In the genomic region with DNA sequence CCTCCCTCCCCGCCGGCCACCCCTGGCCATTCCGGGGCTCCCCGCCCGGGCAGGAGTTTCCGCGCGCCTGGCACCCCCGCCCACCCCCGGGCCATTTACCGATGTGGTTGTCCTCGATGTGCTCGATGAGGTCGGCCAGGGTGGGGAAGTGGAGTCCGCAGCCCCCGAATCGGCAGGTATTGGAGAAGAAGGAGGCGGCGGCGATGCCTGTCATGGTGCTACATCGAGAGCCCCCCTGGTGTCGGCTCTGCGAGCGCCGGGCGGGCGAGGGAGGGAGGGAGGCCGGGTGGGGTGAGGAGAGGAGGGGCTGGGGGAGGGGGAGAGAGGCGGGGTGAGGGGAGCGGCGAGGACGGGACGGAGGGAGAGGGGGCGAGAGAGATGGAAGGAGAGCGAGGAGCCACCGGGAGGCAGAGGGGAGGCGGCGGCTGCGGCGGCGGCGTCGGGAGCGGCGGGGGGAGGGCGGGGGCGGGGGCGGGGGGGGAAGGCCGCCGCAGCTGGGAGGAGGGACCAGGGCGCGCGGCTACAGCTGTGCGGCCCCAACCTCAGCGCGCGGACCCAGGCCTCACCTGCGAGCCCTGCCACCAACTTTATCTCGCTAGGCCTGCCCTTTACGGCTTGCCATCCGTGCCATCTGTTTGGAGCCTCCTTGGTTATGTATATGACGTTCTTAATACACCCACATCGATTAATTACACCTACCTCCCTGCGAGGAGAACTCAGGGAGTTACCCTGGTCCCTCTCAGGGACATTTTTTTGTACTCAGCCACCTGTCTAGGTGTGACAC, we compare ENCODE assay signal across 8 cellular contexts. TPM values are rescaled to one million over a fixed set of nuclear protein-coding genes. Genes with fewer than 3 reads are reported as not detected.
DNase-seq lines count a peak whose midpoint lies in the region; ATAC-seq and TF ChIP-seq lines count a peak whose summit lies in the region.

A gene (minus strand): TSS at position 432 of the 784 bp plus-strand sequence.

- H3K4ac ChIP-seq in H9 (ENCODE audit: low read depth, low read length): no peak within 1 kb of the TSS

- H4K8ac ChIP-seq in H9 (replicated peaks; ENCODE audit: insufficient read length, low read depth, low read length): no peak within 1 kb of the TSS

- no peak within 1 kb of the TSS for H2BK20ac ChIP-seq in H9 (ENCODE audit: low read depth, low read length, poor library complexity, severe bottlenecking)

- H3K36me3 ChIP-seq in OCI-LY1 (ENCODE audit: insufficient read depth, low read length) (no peaks in the 10 kb centered on the region), esophagus squamous epithelium (no peaks in the 10 kb centered on the region), muscle layer of colon (ENCODE audit: insufficient read depth, low read length) (no peaks in the 10 kb centered on the region)

- H3K27ac Mint-ChIP-seq in H9: peak within 1 kb of the TSS; percentile 51 to 97 (median 80); a peak in 5 of 7 replicates
- H3K27ac Mint-ChIP-seq in stimulated activated naive B cell treated with anti-CD40 and anti-IgM and Interleukin-4, amounts not matched to agents 10 μg/mL and 1 μg/mL and 100 μg/mL, for 72 hours: peak within 1 kb of the TSS; percentile 96

- peaks cover 13% of the 10 kb centered on the region; the same call in 1 of the 2 replicates for H3F3A ChIP-seq in OCI-LY1 (ENCODE audit: insufficient read depth, low read length)

- no peak for TF ChIP-seq CTCF in AG04450 (IDR thresholded peaks at IDR 0.05; ENCODE audit: low read depth, low read length)
- TF ChIP-seq CTCF in H9 (conservative IDR thresholded peaks at IDR 0.05): no peak
- TF ChIP-seq CTCF in OCI-LY1 (IDR thresholded peaks at IDR 0.05; ENCODE audit: low read length): 0 out of 2 replicates have a peak, but pooled peaks have one; percentile 6
- TF ChIP-seq CTCF in esophagus squamous epithelium (IDR thresholded peaks at IDR 0.05): no peak

- H2BK120ac ChIP-seq in H9 (ENCODE audit: low read depth, low read length, poor library complexity, severe bottlenecking): no peak within 1 kb of the TSS

- H3K79me2 ChIP-seq in H9 (ENCODE audit: insufficient read depth, low read length): peaks cover 6% of the 10 kb centered on the region; the same call in 1 of the 2 replicates
- H3K79me2 ChIP-seq in OCI-LY1 (ENCODE audit: insufficient read depth, low read length): peaks cover 8% of the 10 kb centered on the region; the same call in 1 of the 2 replicates

- H3K18ac ChIP-seq in H9 (ENCODE audit: insufficient read length, low read depth, low read length): no peak within 1 kb of the TSS

- H3K23me2 ChIP-seq in H9 (ENCODE audit: insufficient read length, low read depth, low read length, poor library complexity, severe bottlenecking): peaks cover 9% of the 10 kb centered on the region

- H3K4me2 ChIP-seq in H9 (ENCODE audit: insufficient read depth, insufficient read length, low read length): peak within 1 kb of the TSS; percentile 62
- peak within 1 kb of the TSS; percentile 72 for H3K4me2 ChIP-seq in OCI-LY1 (ENCODE audit: low read length)

- no peaks in the 10 kb centered on the region for H3K79me1 ChIP-seq in H9 (ENCODE audit: insufficient read depth, low read depth, low read length, poor library complexity, severe bottlenecking)

- peaks cover 11% of the 10 kb centered on the region for H3K27me3 Mint-ChIP-seq in H9 (ENCODE audit: low read depth)
- no peaks in the 10 kb centered on the region for H3K27me3 Mint-ChIP-seq in stimulated activated naive B cell treated with anti-CD40 and anti-IgM and Interleukin-4, amounts not matched to agents 10 μg/mL and 1 μg/mL and 100 μg/mL, for 72 hours

- H3K9me3 ChIP-seq in AG04450 (ENCODE audit: control insufficient read depth, insufficient read depth, low read length) (no peaks in the 10 kb centered on the region), H9 (ENCODE audit: control insufficient read depth, low read depth, low read length) (no peaks in the 10 kb centered on the region), OCI-LY1 (ENCODE audit: low read length) (no peaks in the 10 kb centered on the region), esophagus squamous epithelium (no peaks in the 10 kb centered on the region), muscle layer of colon (ENCODE audit: low read length) (no peaks in the 10 kb centered on the region)

- no peak for TF ChIP-seq POLR2A in esophagus squamous epithelium (IDR thresholded peaks at IDR 0.05)

- H3K56ac ChIP-seq in H9 (ENCODE audit: insufficient read length, low read depth, low read length): no peak within 1 kb of the TSS

- H3K27me3 ChIP-seq in AG04450 (ENCODE audit: control insufficient read depth, insufficient read depth, low read length): no peaks in the 10 kb centered on the region
- H3K27me3 ChIP-seq in H9 (ENCODE audit: insufficient read depth, low read length): no peaks in the 10 kb centered on the region
- no peaks in the 10 kb centered on the region for H3K27me3 ChIP-seq in OCI-LY1 (ENCODE audit: insufficient read depth, low read length)
- no peaks in the 10 kb centered on the region for H3K27me3 ChIP-seq in esophagus squamous epithelium
- no peaks in the 10 kb centered on the region for H3K27me3 ChIP-seq in muscle layer of colon (ENCODE audit: control insufficient read depth in 1 of 2, insufficient read depth in 2 of 2, low read length in 2 of 2)

- H3K4me3 Mint-ChIP-seq in H9: peak within 1 kb of the TSS; percentile 80 to 91
- H3K4me3 Mint-ChIP-seq in stimulated activated naive B cell treated with anti-CD40 and anti-IgM and Interleukin-4, amounts not matched to agents 10 μg/mL and 1 μg/mL and 100 μg/mL, for 72 hours: peak within 1 kb of the TSS; percentile 87 to 91

- DNase-seq in AG04450 (ENCODE audit: low read depth, low spot score): no peak
- DNase-seq in H9: peak; percentile 88
- peak; percentile 24 for DNase-seq in activated T-helper 1 cell treated with Interleukin-2 at 50 U/mL for 16 hours (ENCODE audit: low read depth)
- DNase-seq in esophagus squamous epithelium (lab: John Stamatoyannopoulos, UW): no peak
- peak; percentile 44 for DNase-seq in stimulated activated naive B cell treated with anti-CD40 and anti-IgM and Interleukin-4, amounts not matched to agents 10 μg/mL and 1 μg/mL and 100 μg/mL, for 72 hours
- DNase-seq in NCI-H446 treated with DMSO at 0.1 percent for 48 hours (lab: John Stamatoyannopoulos, UW): no peak

- H3K14ac ChIP-seq in H9 (ENCODE audit: insufficient read depth, low read length): no peak within 1 kb of the TSS

- H3K4me1 Mint-ChIP-seq in H9: peaks cover 24 to 35% of the 10 kb centered on the region in 2 experiments
- peaks cover 50 to 77% of the 10 kb centered on the region in 2 donors for H3K4me1 Mint-ChIP-seq in stimulated activated naive B cell treated with anti-CD40 and anti-IgM and Interleukin-4, amounts not matched to agents 10 μg/mL and 1 μg/mL and 100 μg/mL, for 72 hours

- intact Hi-C loops in esophagus squamous epithelium (cut with DNase I): no loop called here

- no peaks in the 10 kb centered on the region for H4K20me1 ChIP-seq in H9 (ENCODE audit: control insufficient read depth, insufficient read depth, insufficient read length)
- H4K20me1 ChIP-seq in OCI-LY1 (ENCODE audit: insufficient read depth, low read length): no peaks in the 10 kb centered on the region

- H2BK15ac ChIP-seq in H9 (ENCODE audit: low read depth, low read length): no peak within 1 kb of the TSS

- peak within 1 kb of the TSS; percentile 33 for H3K27ac ChIP-seq in AG04450 (ENCODE audit: low read depth, low read length)
- H3K27ac ChIP-seq in H9 (ENCODE audit: insufficient read length, low read depth, low read length): no peak within 1 kb of the TSS
- peak within 1 kb of the TSS; percentile 14 for H3K27ac ChIP-seq in OCI-LY1 (ENCODE audit: low read depth, low read length, poor library complexity, severe bottlenecking)
- peak within 1 kb of the TSS; percentile 78 to 94 (median 84) for H3K27ac ChIP-seq in esophagus squamous epithelium
- H3K27ac ChIP-seq in muscle layer of colon (ENCODE audit: low read depth, low read length): peak within 1 kb of the TSS; percentile 82

- ATAC-seq in stimulated activated naive B cell treated with anti-CD40 and anti-IgM and Interleukin-4, amounts not matched to agents 10 μg/mL and 1 μg/mL and 100 μg/mL, for 72 hours (replicated peaks): peak; percentile 57 to 59

- H2BK12ac ChIP-seq in H9 (ENCODE audit: insufficient read length, low read depth, low read length): no peak within 1 kb of the TSS

- no peak within 1 kb of the TSS for H3K9ac ChIP-seq in H9 (ENCODE audit: extremely low read depth, insufficient read length, low read length)
- peak within 1 kb of the TSS; percentile 75 for H3K9ac ChIP-seq in OCI-LY1 (ENCODE audit: low read length)
- H3K9ac ChIP-seq in muscle layer of colon (ENCODE audit: low read length): no peak within 1 kb of the TSS

- H4K91ac ChIP-seq in H9 (ENCODE audit: insufficient read length, low read depth, low read length): no peak within 1 kb of the TSS

- CTCF ChIA-PET in AG04450 (lab: Charles Lee): interaction anchor here (0.6 to 2.0 kb wide), 2 partner anchors 37 to 119 kb away, joined by 3 to 5 read pairs; no protein-coding TSS in a partner anchor

- H3K4me3 ChIP-seq in AG04450 (ENCODE audit: low read depth, low read length) (peak within 1 kb of the TSS; percentile 77), OCI-LY1 (ENCODE audit: low read depth, low read length, poor library complexity, severe bottlenecking) (peak within 1 kb of the TSS; percentile 86), esophagus squamous epithelium (peak within 1 kb of the TSS; percentile 71 to 92 (median 78)), muscle layer of colon (ENCODE audit: low read depth in 1 of 2, low read length in 2 of 2) (peak within 1 kb of the TSS; percentile 58 to 84)

- H2AK5ac ChIP-seq in H9 (ENCODE audit: insufficient read length, low read length): no peak within 1 kb of the TSS

- POLR2A ChIA-PET in AG04450 (lab: Yijun Ruan, JAX): interaction anchor here (1.1 kb wide), 1 partner anchor 14 kb away, joined by 3 read pairs; no protein-coding TSS in a partner anchor

- peaks cover 0 to 2% (median 0%) of the 10 kb centered on the region in 3 experiments; a peak in 1 of 7 replicates for H3K36me3 Mint-ChIP-seq in H9 (ENCODE audit: insufficient read depth in 1 of 3, low read depth in 3 of 3)
- H3K36me3 Mint-ChIP-seq in stimulated activated naive B cell treated with anti-CD40 and anti-IgM and Interleukin-4, amounts not matched to agents 10 μg/mL and 1 μg/mL and 100 μg/mL, for 72 hours: peaks cover 0 to 2% of the 10 kb centered on the region in 2 donors

- H2BK5ac ChIP-seq in H9 (ENCODE audit: insufficient read length, low read length): no peak within 1 kb of the TSS

- peaks cover 13% of the 10 kb centered on the region for H3K4me1 ChIP-seq in H9 (ENCODE audit: insufficient read depth, low read length)
- H3K4me1 ChIP-seq in OCI-LY1 (ENCODE audit: insufficient read depth, low read length, severe bottlenecking): peaks cover 45% of the 10 kb centered on the region
- H3K4me1 ChIP-seq in esophagus squamous epithelium: peaks cover 6 to 44% (median 8%) of the 10 kb centered on the region in 3 donors
- H3K4me1 ChIP-seq in muscle layer of colon (ENCODE audit: insufficient read depth, low read length): peaks cover 49% of the 10 kb centered on the region

- WGBS in H9 (ENCODE audit: extremely low coverage, insufficient read length, low lambda C conversion rate): no CpG with 5 or more reads among the region's 64 CpGs
- WGBS in esophagus squamous epithelium, 2 donors: 0% methylated on average over 2 to 26 of the region's 64 CpGs

- no peak within 1 kb of the TSS for H3T11ph ChIP-seq in H9 (ENCODE audit: low read length)

- no peaks in the 10 kb centered on the region for H3K9me2 ChIP-seq in OCI-LY1 (ENCODE audit: low read depth, low read length)

- peaks cover 0 to 2% of the 10 kb centered on the region in 2 experiments; a peak in 1 of 5 replicates for H3K9me3 Mint-ChIP-seq in H9
- no peaks in the 10 kb centered on the region for H3K9me3 Mint-ChIP-seq in stimulated activated naive B cell treated with anti-CD40 and anti-IgM and Interleukin-4, amounts not matched to agents 10 μg/mL and 1 μg/mL and 100 μg/mL, for 72 hours

- no peak within 1 kb of the TSS for H3K23ac ChIP-seq in H9 (ENCODE audit: insufficient read length, low read depth, low read length)

- no peak within 1 kb of the TSS for H4K5ac ChIP-seq in H9 (ENCODE audit: insufficient read length, low read depth, low read length)

- H2AFZ ChIP-seq in H9 (ENCODE audit: low read length) (no peak within 1 kb of the TSS), OCI-LY1 (ENCODE audit: low read length) (no peak within 1 kb of the TSS)

RNA-seq across cellular contexts. Expression of the gene that starts here (rescaled TPM):
- polyA plus RNA-seq in AG04450 (2011; rRNA removed): 18.0 and 20.8 TPM in 2 replicates
- 16.9 and 20.9 TPM in 2 replicates for polyA minus RNA-seq in AG04450 (2011; rRNA and poly(A)+ RNA removed)
- total RNA-seq in H9 (2021): 7.6 and 9.1 TPM in 2 replicates
- total RNA-seq in esophagus squamous epithelium: 1 to 10 TPM; 1.3 to 8.6 (median 2.0) TPM

Comparison
In these comparisons a context has a peak if more than half of its experiments do, and no peak if none do; other contexts are left out.
1. DNase-seq: peak in H9 (single experiment), activated T-helper 1 cell treated with Interleukin-2 at 50 U/mL for 16 hours (single experiment) and stimulated activated naive B cell treated with anti-CD40 and anti-IgM and Interleukin-4, amounts not matched to agents 10 μg/mL and 1 μg/mL and 100 μg/mL, for 72 hours (single experiment); none in AG04450 (single experiment), esophagus squamous epithelium (single experiment) and NCI-H446 treated with DMSO at 0.1 percent for 48 hours (single experiment).
2. Peak in every context shown above with its lines, with median percentiles within 50 percentile points of each other: H3K4me3 ChIP-seq.